18 cellular contexts compared by ENCODE assay signal in the genomic region with DNA sequence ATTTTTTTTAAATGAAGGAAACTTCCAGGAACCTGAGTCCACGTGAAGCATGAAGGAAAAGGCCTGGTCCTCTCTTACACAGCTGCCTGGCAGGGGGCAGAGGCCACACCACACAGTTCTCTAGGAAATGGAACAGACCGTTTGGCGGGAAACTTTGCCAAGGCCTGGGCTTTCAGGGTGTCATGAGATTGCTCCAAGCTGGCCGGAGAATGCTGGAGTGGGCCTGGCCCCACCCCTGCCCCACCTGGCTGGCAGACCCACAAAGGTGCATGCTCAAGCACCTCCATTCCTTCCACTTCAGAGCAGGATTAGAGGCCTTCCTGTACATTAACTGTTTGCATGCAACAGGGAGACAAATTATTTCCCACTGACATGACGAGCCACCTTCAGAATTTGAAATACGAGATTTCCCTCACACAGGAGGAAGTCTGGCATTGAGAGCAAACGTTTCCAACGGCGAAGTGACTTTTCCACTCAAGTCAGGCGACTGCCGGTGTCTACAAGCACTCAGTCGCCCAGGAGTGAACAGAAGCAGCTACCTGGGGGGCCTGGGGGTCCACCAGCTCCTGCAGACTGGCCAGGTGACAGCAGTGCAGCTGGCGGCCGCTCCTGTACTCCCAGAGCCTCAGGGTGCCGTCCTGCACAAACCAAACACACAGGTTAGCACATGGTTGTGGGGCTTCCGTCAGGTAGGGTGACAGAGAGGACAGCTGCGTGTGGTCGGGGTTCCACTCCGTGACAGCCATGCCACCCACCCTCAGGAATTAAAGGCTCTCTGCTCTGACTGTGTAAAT. TPM values are rescaled to one million over a fixed set of nuclear protein-coding genes. Genes with fewer than 3 reads are reported as not detected.
DNase-seq lines count a peak whose midpoint lies in the region; ATAC-seq, FAIRE-seq and TF ChIP-seq lines count a peak whose summit lies in the region.
"Had no signal": no experiment of that assay in that cellular context is flagged by ENCODE, and none has a peak within 500 bp of the region (broad histone marks: within the 10 kb centered on the region; RNA-seq: fewer than 3 reads in every experiment).

No MANE protein-coding gene starts in this region.

- peaks cover 70% of the 10 kb centered on the region for H3F3A ChIP-seq in GM23338 (replicated peaks; ENCODE audit: low read depth)

- RAD21 ChIA-PET in GM12878 (lab: Charles Lee; ENCODE audit: unreplicated experiment): no interaction called here

- SMC1A ChIA-PET in GM12878 (lab: Charles Lee; ENCODE audit: uncharacterized antibody, unreplicated experiment): no interaction called here

- H3K4me1 ChIP-seq in GM23338 (ENCODE audit: insufficient read depth) (no peaks in the 10 kb centered on the region), GM12878 (ENCODE audit: control insufficient read depth, insufficient read depth, low read length) (no peaks in the 10 kb centered on the region), lower lobe of right lung (peaks cover 18% of the 10 kb centered on the region), upper lobe of left lung (peaks cover 0 to 8% (median 2%) of the 10 kb centered on the region in 4 donors), HAP-1 (no peaks in the 10 kb centered on the region)

- H3K27me3 ChIP-seq in GM23338 (ENCODE audit: insufficient read depth) (no peaks in the 10 kb centered on the region), GM12878 (replicated peaks in 1 of 2; ENCODE audit: control insufficient read depth in 2 of 2, insufficient read depth in 2 of 2, low read length in 1 of 2) (no peaks in the 10 kb centered on the region), lower lobe of right lung (ENCODE audit: low read depth) (no peaks in the 10 kb centered on the region), upper lobe of left lung (no peaks in the 10 kb centered on the region), HAP-1 (ENCODE audit: low read depth) (no peaks in the 10 kb centered on the region)
- H3K27me3 ChIP-seq: SJCRH30 had no signal

- H3K9me3 ChIP-seq in GM12878 (replicated peaks; ENCODE audit: control insufficient read depth, insufficient read depth, low read length): no peaks in the 10 kb centered on the region
- H3K9me3 ChIP-seq in lower lobe of right lung: no peaks in the 10 kb centered on the region
- H3K9me3 ChIP-seq in upper lobe of left lung: no peaks in the 10 kb centered on the region
- no peaks in the 10 kb centered on the region for H3K9me3 ChIP-seq in HAP-1
- H3K9me3 ChIP-seq: SJCRH30 had no signal

- ATAC-seq in GM23338 (no peak), GM12878 (no peak), lower lobe of right lung (peak; percentile 84 to 88), upper lobe of left lung (ENCODE audit: low FRiP score in 2 of 2) (peak; percentile 38 to 82), GM19035 (IDR thresholded peaks at IDR 0.05; ENCODE audit: unreplicated experiment) (no peak)
- ATAC-seq: PC-3 had no signal

- DNase-seq in GM23338 (ENCODE audit: low spot score) (no peak), GM12878 (ENCODE audit: low read depth, low spot score) (no peak), lower lobe of right lung (peak; percentile 82), upper lobe of left lung (peak; percentile 85 to 89), HAP-1 (ENCODE audit: low spot score in 2 of 2) (no peak), erythroblast (lab: John Stamatoyannopoulos, UW) (no peak)
- DNase-seq: DND-41, GOT3, NCI-H1417, NCI-H187 treated with DMSO at 0.1 percent for 48 hours, NCI-H345, NCI-H524 treated with DMSO at 0.1 percent for 48 hours, PC-3, RPMI8226, SJCRH30 had no signal

- H3K27ac ChIP-seq in GM23338 (ENCODE audit: low read depth): peak overlapping the region; percentile 45; the same call in 1 of the 2 replicates
- no peak overlapping the region for H3K27ac ChIP-seq in GM12878 (ENCODE audit: control insufficient read depth, insufficient read depth)
- peak overlapping the region; percentile 64 for H3K27ac ChIP-seq in lower lobe of right lung
- peak overlapping the region in 3 of 4 donors; percentile 30 to 71 (median 40) for H3K27ac ChIP-seq in upper lobe of left lung
- H3K27ac ChIP-seq: C4-2B, KMS-11, SJCRH30 had no signal

- no peak overlapping the region for H3K4me2 ChIP-seq in GM23338
- no peak overlapping the region for H3K4me2 ChIP-seq in GM12878 (ENCODE audit: control insufficient read depth, insufficient read depth)
- H3K4me2 ChIP-seq: KMS-11 had no signal

- H3K79me2 ChIP-seq in GM23338 (replicated peaks; ENCODE audit: insufficient read depth): peaks cover 37% of the 10 kb centered on the region
- no peaks in the 10 kb centered on the region; the same call in 1 of the 2 replicates for H3K79me2 ChIP-seq in GM12878 (ENCODE audit: control insufficient read depth, insufficient read depth, low read length)

- intact Hi-C loops in GM12878 (cut with micrococcal nuclease; ENCODE audit: unreplicated experiment): no loop called here
- intact Hi-C loops in lower lobe of right lung (cut with DNase I): no loop called here

- H3K36me3 ChIP-seq in GM23338 (ENCODE audit: insufficient read depth) (peaks cover 46% of the 10 kb centered on the region), GM12878 (ENCODE audit: control insufficient read depth in 2 of 2, insufficient read depth in 2 of 2, low read length in 1 of 2) (peaks cover 34 to 68% of the 10 kb centered on the region in 2 experiments), lower lobe of right lung (peaks cover 99% of the 10 kb centered on the region), upper lobe of left lung (peaks cover 18 to 98% (median 80%) of the 10 kb centered on the region in 4 donors), HAP-1 (replicated peaks) (peaks cover 99% of the 10 kb centered on the region)

- H4K20me1 ChIP-seq in GM23338 (replicated peaks; ENCODE audit: insufficient read depth): peaks cover 32% of the 10 kb centered on the region
- no peaks in the 10 kb centered on the region for H4K20me1 ChIP-seq in GM12878 (ENCODE audit: control insufficient read depth, insufficient read depth)

- TF ChIP-seq CTCF in GM23338 (conservative IDR thresholded peaks at IDR 0.05; ENCODE audit: low read depth in 2 of 2): no peak
- no peak for TF ChIP-seq CTCF in GM12878 (IDR thresholded peaks at IDR 0.05 in 2 of 3, conservative IDR thresholded peaks at IDR 0.05 in 1 of 3; ENCODE audit: control insufficient read depth in 2 of 3, extremely low read depth in 1 of 3, insufficient read depth in 1 of 3, low read depth in 3 of 3, low read length in 3 of 3)
- TF ChIP-seq CTCF in lower lobe of right lung (IDR thresholded peaks at IDR 0.05): no peak
- no peak for TF ChIP-seq CTCF in upper lobe of left lung (IDR thresholded peaks at IDR 0.05)

- H3K4me3 ChIP-seq in GM23338 (no peak overlapping the region), GM12878 (no peak overlapping the region), lower lobe of right lung (no peak overlapping the region), upper lobe of left lung (no peak overlapping the region), HAP-1 (no peak overlapping the region)
- H3K4me3 ChIP-seq: SJCRH30 had no signal

- H3K36me3 Mint-ChIP-seq in GM23338 (ENCODE audit: low read depth): peaks cover 88% of the 10 kb centered on the region

- no peaks in the 10 kb centered on the region for H3K9me3 Mint-ChIP-seq in GM23338

- CTCF ChIA-PET in GM12878 (lab: Yijun Ruan, JAX): interaction anchor here (1.4 kb wide), 1 partner anchor 262 kb away, joined by 4 read pairs; no protein-coding TSS in a partner anchor

- no peak overlapping the region for H3K27ac Mint-ChIP-seq in GM23338

- H3K4me1 Mint-ChIP-seq in GM23338: no peaks in the 10 kb centered on the region

- H3K9ac ChIP-seq in GM12878 (ENCODE audit: control insufficient read depth, insufficient read depth, low read length): no peak overlapping the region
- H3K9ac ChIP-seq: KMS-11 had no signal

- H3K9me2 ChIP-seq in GM23338 (ENCODE audit: insufficient read depth): no peaks in the 10 kb centered on the region

- TF ChIP-seq RAD21 in GM12878 (IDR thresholded peaks at IDR 0.05; ENCODE audit: insufficient read depth, low read depth, low read length): no peak

- TF ChIP-seq EP300 in GM12878 (IDR thresholded peaks at IDR 0.05; ENCODE audit: borderline replicate concordance in 1 of 2, control insufficient read depth in 1 of 2, low read depth in 2 of 2, low read length in 2 of 2) (no peak), upper lobe of left lung (IDR thresholded peaks at IDR 0.05) (peak in 1 of 4 donors; percentile 32)

- POLR2A ChIA-PET in GM12878 (lab: Charles Lee): no interaction called here

- TF ChIP-seq POLR2A in GM12878 (IDR thresholded peaks at IDR 0.05; ENCODE audit: low read depth, low read length) (0 out of 2 replicates have a peak, but pooled peaks have one; percentile 5), upper lobe of left lung (IDR thresholded peaks at IDR 0.05) (no peak), erythroblast (IDR thresholded peaks at IDR 0.05; ENCODE audit: low read length) (no peak)

- H3K27me3 Mint-ChIP-seq in GM23338 (ENCODE audit: insufficient read depth, low read depth, poor library complexity): peaks cover 15% of the 10 kb centered on the region

- no peak overlapping the region for H3K4me3 Mint-ChIP-seq in GM23338

- no peak for FAIRE-seq in GM12878 (lab: Jason Lieb, UNC)

- BruUV-seq in GM12878 (replicated peaks; lab: Mats Ljungman, UMichigan): no TSS peak

- 98% methylated on average over 19 of the region's 19 CpGs for WGBS in GM12878 (ENCODE audit: insufficient coverage, insufficient replicate concordance, low lambda C conversion rate, missing lambda C conversion rate)
- WGBS in upper lobe of left lung, 2 donors: 63 to 76% methylated on average over 11 to 19 of the region's 19 CpGs

- in situ Hi-C loops in GM12878 (cut with MboI) (no loop called here), HAP-1 (cut with MboI; ENCODE audit: low sequenced_read_pairs) (no loop called here)

- H2AFZ ChIP-seq in GM23338 (no peak overlapping the region), GM12878 (ENCODE audit: control insufficient read depth, low read depth, low read length) (no peak overlapping the region)

RNA-seq across cellular contexts. Expression of a gene that starts 24.0 kb away (rescaled TPM):
- 50.2 TPM in 2 replicates for total RNA-seq in GM23338 (2014; rRNA removed; shearing (Covaris generic))
- 20.3 and 22.5 TPM in 2 replicates for polyA plus RNA-seq in GM23338 (2016; fragmentation: Nextera tagmentation; extraction: Ambion mirVana)
- 80.3 and 92.9 TPM in 2 replicates for total RNA-seq in GM12878 (2013; cell fraction: nucleolus; rRNA removed)
- total RNA-seq in GM12878 (2014; rRNA removed): 13.8 and 17.5 TPM in 2 replicates
- total RNA-seq in GM12878 (2014; rRNA removed; fragmentation: Illumina TruSeq; extraction: Trizol): 15.2 and 17.1 TPM in 2 replicates
- 39.4 and 41.3 TPM in 2 replicates for total RNA-seq in GM12878 (2021)
- polyA plus RNA-seq in GM12878 (2011; ENCODE audit: low read depth): 5.7 TPM
- polyA plus RNA-seq in GM12878 (2011; rRNA removed): 8.8 and 14.1 TPM in 2 replicates
- 31.6 and 36.1 TPM in 2 replicates for polyA plus RNA-seq in GM12878 (2011; cell fraction: cytosol; rRNA removed)
- polyA plus RNA-seq in GM12878 (2011; cell fraction: nucleus; rRNA removed): 51.0 and 92.6 TPM in 2 replicates
- polyA plus RNA-seq in GM12878 (2012): 12.8 and 13.8 TPM in 2 replicates
- polyA plus RNA-seq in GM12878 (2014; fragmentation: Illumina TruSeq; extraction: Trizol): 10.3 and 19.8 TPM in 2 replicates
- polyA plus RNA-seq in GM12878 (2014; fragmentation: Nextera tagmentation; extraction: Ambion mirVana): 1 to 10 TPM; 2.1 to 9.1 TPM
- 45.3 and 51.8 TPM in 2 replicates for polyA plus RNA-seq in GM12878 (2014; rRNA removed)
- 10 to 100 TPM; 37.7 to 40.1 TPM for polyA plus RNA-seq in GM12878 (2016; fragmentation: Nextera tagmentation; extraction: Ambion mirVana)
- polyA minus RNA-seq in GM12878 (2011; rRNA and poly(A)+ RNA removed): 18.7 and 29.2 TPM in 2 replicates
- polyA minus RNA-seq in GM12878 (2011; cell fraction: cytosol; rRNA and poly(A)+ RNA removed): 6.8 and 11.0 TPM in 2 replicates
- polyA minus RNA-seq in GM12878 (2011; cell fraction: nucleus; rRNA and poly(A)+ RNA removed): 28.5 and 46.7 TPM in 2 replicates
- total RNA-seq in lower lobe of right lung: 17.1 TPM
- 10 to 100 TPM; 10.2 to 49.2 (median 18.6) TPM for total RNA-seq in upper lobe of left lung

RNA-seq across cellular contexts. Expression of a gene that starts 37.8 kb away (rescaled TPM):
- total RNA-seq in GM23338 (2014; rRNA removed; shearing (Covaris generic)): 42.4 and 51.5 TPM in 2 replicates
- polyA plus RNA-seq in GM23338 (2016; fragmentation: Nextera tagmentation; extraction: Ambion mirVana) (71.2 and 75.5 TPM in 2 replicates), GM12878 (2011; rRNA removed) (10.6 and 13.4 TPM in 2 replicates), GM12878 (2014; fragmentation: Illumina TruSeq; extraction: Trizol) (24.8 and 33.3 TPM in 2 replicates), GM12878 (2014; fragmentation: Nextera tagmentation; extraction: Ambion mirVana) (1 to 10 TPM; 7.0 to 9.1 TPM), GM12878 (2014; rRNA removed) (27.6 and 31.3 TPM in 2 replicates), GM12878 (2016; fragmentation: Nextera tagmentation; extraction: Ambion mirVana) (10 to 100 TPM; 42.2 to 44.7 TPM)
- 38.8 and 45.0 TPM in 2 replicates for total RNA-seq in GM12878 (2013; cell fraction: nucleolus; rRNA removed)
- total RNA-seq in GM12878 (2014; rRNA removed) (31.6 and 31.9 TPM in 2 replicates), GM12878 (2014; rRNA removed; fragmentation: Illumina TruSeq; extraction: Trizol) (32.7 and 34.2 TPM in 2 replicates), GM12878 (2021) (27.7 and 28.4 TPM in 2 replicates), lower lobe of right lung (35.7 TPM), upper lobe of left lung (10 to 100 TPM; 33.7 to 97.4 (median 44.9) TPM)
- 8.7 TPM for polyA plus RNA-seq in GM12878 (2011; ENCODE audit: low read depth)
- polyA plus RNA-seq in GM12878 (2011; cell fraction: cytosol; rRNA removed): 18.6 and 23.1 TPM in 2 replicates
- 13.7 and 20.8 TPM in 2 replicates for polyA plus RNA-seq in GM12878 (2011; cell fraction: nucleus; rRNA removed)
- 16.0 and 16.7 TPM in 2 replicates for polyA plus RNA-seq in GM12878 (2012)
- polyA minus RNA-seq in GM12878 (2011; rRNA and poly(A)+ RNA removed): 8.3 and 12.9 TPM in 2 replicates
- 7.9 and 9.8 TPM in 2 replicates for polyA minus RNA-seq in GM12878 (2011; cell fraction: cytosol; rRNA and poly(A)+ RNA removed)
- polyA minus RNA-seq in GM12878 (2011; cell fraction: nucleus; rRNA and poly(A)+ RNA removed): 3.3 and 5.2 TPM in 2 replicates

Comparison
In these comparisons a context has a peak if more than half of its experiments do, and no peak if none do; other contexts are left out.
1. ATAC-seq: peak in lower lobe of right lung (2 of 2) and upper lobe of left lung (2 of 2); none in GM23338 (single experiment), GM12878 (single experiment) and GM19035 (single experiment).
2. DNase-seq: peak in lower lobe of right lung (single experiment) and upper lobe of left lung (2 of 2); none in GM23338 (single experiment), GM12878 (single experiment), HAP-1 (0 of 2) and erythroblast (0 of 2).